8 cellular contexts compared by ENCODE assay signal in the genomic region with DNA sequence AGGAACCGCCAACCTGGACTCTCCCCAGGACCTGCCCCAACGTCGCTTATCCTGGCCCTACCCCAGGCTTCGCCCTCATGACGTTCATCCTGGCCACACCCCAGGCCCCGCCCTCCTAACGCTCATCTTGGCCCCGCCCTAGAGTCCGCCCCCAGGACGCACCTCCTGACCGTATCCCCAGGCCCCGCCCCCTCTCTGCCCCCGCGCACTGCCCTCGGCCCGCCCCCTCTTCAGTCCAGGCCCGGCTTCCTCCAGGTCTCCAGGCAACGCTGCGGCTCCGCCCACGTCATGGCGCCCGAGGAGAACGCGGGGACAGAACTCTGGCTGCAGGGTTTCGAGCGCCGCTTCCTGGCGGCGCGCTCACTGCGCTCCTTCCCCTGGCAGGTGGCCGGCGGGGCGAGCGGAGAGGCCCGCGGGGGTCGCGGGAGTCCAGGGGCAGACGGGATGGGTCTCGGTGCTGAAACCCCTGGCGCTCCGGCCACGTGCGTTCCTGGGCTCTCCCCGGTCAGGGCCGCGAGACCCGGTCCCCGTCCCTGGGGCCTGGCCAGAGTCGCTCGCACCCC. TPM values are rescaled to one million over a fixed set of nuclear protein-coding genes. Genes with fewer than 3 reads are reported as not detected.
A peak's percentile ranks its signal among the peaks of the same experiment; 100 is the strongest.
DNase-seq lines count a peak whose midpoint lies in the region; ATAC-seq lines count a peak whose summit lies in the region.
"Not testable (repeated sequence)": the region's sequence is repeated elsewhere in the genome, so short reads cannot be mapped to it uniquely, and the experiment has no call there.

No MANE protein-coding gene starts in this region.

- H3K9me3 ChIP-seq in SJSA1 (replicated peaks) = not testable (repeated sequence)

- ATAC-seq in GM21367 (IDR thresholded peaks at IDR 0.05; ENCODE audit: unreplicated experiment) (peak; percentile 84), esophagus mucosa (peak; percentile 100)

- peak overlapping the region; percentile 42 for H3K4me3 ChIP-seq in SJSA1

- not testable (repeated sequence) for H3K36me3 ChIP-seq in SJSA1

- DNase-seq in AG20443 (ENCODE audit: low spot score) = peak; percentile 93
- DNase-seq in M059J (ENCODE audit: low read depth) = peak; percentile 31
- DNase-seq in SJSA1 (ENCODE audit: low read depth in 1 of 2, low spot score in 2 of 2) = peak; percentile 96 to 98
- DNase-seq in activated T-helper 9 cell treated with anti-CD3 and anti-CD28 coated beads, Interleukin-2, amount 50 U/mL, for 16 hours (ENCODE audit: low read depth) = peak; percentile 95
- DNase-seq in mesenteric fat pad (ENCODE audit: low spot score) = peak; percentile 99
- peak; percentile 94 to 95 for DNase-seq in stimulated activated CD4-positive, alpha-beta T cell treated with anti-CD3 and anti-CD28 coated beads, Interleukin-4, amount 100 ng/mL, for 4 hours

- H3K4me1 ChIP-seq in SJSA1 (replicated peaks) = not testable (repeated sequence)

- H3K27ac ChIP-seq in SJSA1 = peak overlapping the region; percentile 71

- H3K27me3 ChIP-seq in SJSA1 (replicated peaks) = not testable (repeated sequence)

RNA-seq across cellular contexts. Expression of a gene that starts 17.1 kb away (rescaled TPM):
- not detected in 2 replicates for total RNA-seq in M059J (2014; rRNA removed; shearing (Covaris generic))
- not detected in 2 replicates for total RNA-seq in SJSA1 (2014; rRNA removed; shearing (Covaris generic))
- total RNA-seq in esophagus mucosa (not detected), mesenteric fat pad (not detected)

RNA-seq across cellular contexts. Expression of a gene that starts 57.4 kb away (rescaled TPM):
- not detected in 2 replicates for total RNA-seq in M059J (2014; rRNA removed; shearing (Covaris generic))
- not detected in 2 replicates for total RNA-seq in SJSA1 (2014; rRNA removed; shearing (Covaris generic))
- total RNA-seq in esophagus mucosa (not detected), mesenteric fat pad (not detected)

Comparison
In these comparisons a context has a peak if more than half of its experiments do, and no peak if none do; other contexts are left out.
1. Peak in every context shown above with its lines: DNase-seq, ATAC-seq, H3K4me3 ChIP-seq and H3K27ac ChIP-seq.
2. DNase-seq: peak in every context shown above with its lines; median percentile 99 in mesenteric fat pad; 97 in SJSA1; 95 in activated T-helper 9 cell treated with anti-CD3 and anti-CD28 coated beads, Interleukin-2, amount 50 U/mL, for 16 hours; 94 in stimulated activated CD4-positive, alpha-beta T cell treated with anti-CD3 and anti-CD28 coated beads, Interleukin-4, amount 100 ng/mL, for 4 hours; 93 in AG20443; 31 in M059J.